Comparison of ENCODE assay signal across 10 cellular contexts in the genomic region with DNA sequence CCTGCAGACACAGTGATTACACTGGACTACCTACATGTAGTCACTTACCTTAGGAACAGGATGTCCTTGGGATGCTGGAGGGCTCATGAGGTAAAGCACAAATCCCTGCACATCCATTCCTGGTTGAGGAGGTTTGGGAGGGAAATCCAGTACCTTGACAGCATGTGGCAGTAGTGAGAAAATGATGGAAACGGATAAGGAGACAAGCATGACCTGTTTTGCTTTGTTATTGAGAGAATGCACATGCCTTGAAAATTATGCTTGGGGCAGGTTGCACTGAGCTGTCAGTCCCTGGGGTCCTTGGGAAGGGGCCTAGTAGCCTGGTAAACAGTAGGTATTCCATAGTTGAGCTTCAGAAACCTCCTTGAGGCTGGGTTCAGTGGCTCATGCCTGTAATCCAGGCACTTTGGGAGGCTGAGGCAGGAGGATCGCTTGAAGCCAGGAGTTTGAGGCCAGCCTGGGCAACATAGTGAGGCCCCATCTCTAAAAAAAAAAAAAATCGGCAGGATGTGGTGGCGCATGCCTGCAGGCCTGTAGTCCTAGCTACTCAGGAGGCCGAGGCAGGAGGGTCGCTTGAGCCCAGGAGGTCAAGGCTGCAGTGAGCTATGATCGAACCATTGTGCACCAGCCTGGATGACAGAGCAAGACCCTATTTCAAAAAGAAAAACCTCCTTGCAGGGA. TPM values are rescaled to one million over a fixed set of nuclear protein-coding genes. Genes with fewer than 3 reads are reported as not detected.
DNase-seq lines count a peak whose midpoint lies in the region; ATAC-seq and TF ChIP-seq lines count a peak whose summit lies in the region.
"Had no signal": no experiment of that assay in that cellular context is flagged by ENCODE, and none has a peak within 500 bp of the region (broad histone marks: within the 10 kb centered on the region; RNA-seq: fewer than 3 reads in every experiment).

No MANE protein-coding gene starts in this region.

- TF ChIP-seq CTCF in neural cell (IDR thresholded peaks at IDR 0.05; ENCODE audit: poor library complexity, severe bottlenecking), result no peak

- H3K4me2 ChIP-seq in neural cell (ENCODE audit: low read length), result peak overlapping the region; percentile 92

- CTCF ChIA-PET in HEK293T (lab: Yijun Ruan, JAX), result no interaction called here

- DNase-seq in NCI-H1694 treated with DMSO at 0.1 percent for 48 hours (lab: John Stamatoyannopoulos, UW) (peak; percentile 31), NCI-H1694 (lab: John Stamatoyannopoulos, UW) (no peak), HEK293T (ENCODE audit: extremely low spot score) (no peak), cerebellar cortex (ENCODE audit: low spot score) (peak; percentile 40), COLO829 (ENCODE audit: low spot score) (no peak)
- DNase-seq: Karpas-422 had no signal

- ATAC-seq in GM18873 (IDR thresholded peaks at IDR 0.05; ENCODE audit: low FRiP score, unreplicated experiment) (no peak), GM19397 (IDR thresholded peaks at IDR 0.05; ENCODE audit: unreplicated experiment) (no peak)

- H3F3A ChIP-seq in neural cell (ENCODE audit: insufficient read depth, low read length, poor library complexity, severe bottlenecking), result no peaks in the 10 kb centered on the region

- peaks cover 10% of the 10 kb centered on the region for H4K20me1 ChIP-seq in neural cell (ENCODE audit: insufficient read depth)

- H3K79me2 ChIP-seq in neural cell (replicated peaks; ENCODE audit: insufficient read depth, low read length), result peaks cover 49% of the 10 kb centered on the region

- H3K9me2 ChIP-seq in neural cell (ENCODE audit: insufficient read depth, low read length), result no peaks in the 10 kb centered on the region

- H3K9me3 ChIP-seq in neural cell (ENCODE audit: low read length), result no peaks in the 10 kb centered on the region

- peak overlapping the region; percentile 85 for H3K4me3 ChIP-seq in neural cell (ENCODE audit: low read length)

- no peaks in the 10 kb centered on the region for H3K27me3 ChIP-seq in neural cell (ENCODE audit: insufficient read depth, low read depth, low read length)

- no peak for TF ChIP-seq RAD21 in neural cell (conservative IDR thresholded peaks at IDR 0.05)

- H3K27ac ChIP-seq in neural cell (ENCODE audit: low read length), result peak overlapping the region; percentile 88

- H2AFZ ChIP-seq in neural cell (ENCODE audit: low read depth, low read length), result no peak overlapping the region

- POLR2A ChIA-PET in HEK293T (lab: Yijun Ruan, JAX), result interaction anchor here (1.4 kb wide), 1 partner anchor 18 kb away, joined by 4 read pairs; no protein-coding TSS in a partner anchor

- H3K9ac ChIP-seq in neural cell (ENCODE audit: low read length), result peak overlapping the region; percentile 96

- no peak for TF ChIP-seq EP300 in neural cell (conservative IDR thresholded peaks at IDR 0.05; ENCODE audit: poor library complexity, severe bottlenecking)

- H3K36me3 ChIP-seq in neural cell (ENCODE audit: insufficient read depth, low read length), result no peaks in the 10 kb centered on the region

TF ChIP-seq in HEK293T, 16 proteins besides CTCF, POLR2A, EP300 and RAD21:
- TF ChIP-seq SUZ12 (IDR thresholded peaks at IDR 0.05) (no peak), L3MBTL2 (conservative IDR thresholded peaks at IDR 0.05) (peak; percentile 49; the same call in 1 of the 2 replicates), FOXK2 (IDR thresholded peaks at IDR 0.05) (no peak)
- TF ChIP-seq, protein P1, sequence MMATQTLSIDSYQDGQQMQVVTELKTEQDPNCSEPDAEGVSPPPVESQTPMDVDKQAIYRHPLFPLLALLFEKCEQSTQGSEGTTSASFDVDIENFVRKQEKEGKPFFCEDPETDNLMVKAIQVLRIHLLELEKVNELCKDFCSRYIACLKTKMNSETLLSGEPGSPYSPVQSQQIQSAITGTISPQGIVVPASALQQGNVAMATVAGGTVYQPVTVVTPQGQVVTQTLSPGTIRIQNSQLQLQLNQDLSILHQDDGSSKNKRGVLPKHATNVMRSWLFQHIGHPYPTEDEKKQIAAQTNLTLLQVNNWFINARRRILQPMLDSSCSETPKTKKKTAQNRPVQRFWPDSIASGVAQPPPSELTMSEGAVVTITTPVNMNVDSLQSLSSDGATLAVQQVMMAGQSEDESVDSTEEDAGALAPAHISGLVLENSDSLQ (IDR thresholded peaks at IDR 0.05), result no peak
TF ChIP-seq in HEK293T: peak in this region for 1.

TF ChIP-seq in neural cell, 6 proteins besides CTCF, POLR2A, EP300 and RAD21:
- TF ChIP-seq EZH2 (IDR thresholded peaks at IDR 0.05; ENCODE audit: borderline replicate concordance, insufficient read depth, low read length, poor library complexity, severe bottlenecking) (no peak), MXI1 (conservative IDR thresholded peaks at IDR 0.05; ENCODE audit: poor library complexity, severe bottlenecking) (no peak), POLR2AphosphoS5 (IDR thresholded peaks at IDR 0.05) (no peak), TAF1 (IDR thresholded peaks at IDR 0.05; ENCODE audit: low read depth) (no peak), SMC3 (conservative IDR thresholded peaks at IDR 0.05; ENCODE audit: poor library complexity) (no peak)
- TF ChIP-seq, protein P2, sequence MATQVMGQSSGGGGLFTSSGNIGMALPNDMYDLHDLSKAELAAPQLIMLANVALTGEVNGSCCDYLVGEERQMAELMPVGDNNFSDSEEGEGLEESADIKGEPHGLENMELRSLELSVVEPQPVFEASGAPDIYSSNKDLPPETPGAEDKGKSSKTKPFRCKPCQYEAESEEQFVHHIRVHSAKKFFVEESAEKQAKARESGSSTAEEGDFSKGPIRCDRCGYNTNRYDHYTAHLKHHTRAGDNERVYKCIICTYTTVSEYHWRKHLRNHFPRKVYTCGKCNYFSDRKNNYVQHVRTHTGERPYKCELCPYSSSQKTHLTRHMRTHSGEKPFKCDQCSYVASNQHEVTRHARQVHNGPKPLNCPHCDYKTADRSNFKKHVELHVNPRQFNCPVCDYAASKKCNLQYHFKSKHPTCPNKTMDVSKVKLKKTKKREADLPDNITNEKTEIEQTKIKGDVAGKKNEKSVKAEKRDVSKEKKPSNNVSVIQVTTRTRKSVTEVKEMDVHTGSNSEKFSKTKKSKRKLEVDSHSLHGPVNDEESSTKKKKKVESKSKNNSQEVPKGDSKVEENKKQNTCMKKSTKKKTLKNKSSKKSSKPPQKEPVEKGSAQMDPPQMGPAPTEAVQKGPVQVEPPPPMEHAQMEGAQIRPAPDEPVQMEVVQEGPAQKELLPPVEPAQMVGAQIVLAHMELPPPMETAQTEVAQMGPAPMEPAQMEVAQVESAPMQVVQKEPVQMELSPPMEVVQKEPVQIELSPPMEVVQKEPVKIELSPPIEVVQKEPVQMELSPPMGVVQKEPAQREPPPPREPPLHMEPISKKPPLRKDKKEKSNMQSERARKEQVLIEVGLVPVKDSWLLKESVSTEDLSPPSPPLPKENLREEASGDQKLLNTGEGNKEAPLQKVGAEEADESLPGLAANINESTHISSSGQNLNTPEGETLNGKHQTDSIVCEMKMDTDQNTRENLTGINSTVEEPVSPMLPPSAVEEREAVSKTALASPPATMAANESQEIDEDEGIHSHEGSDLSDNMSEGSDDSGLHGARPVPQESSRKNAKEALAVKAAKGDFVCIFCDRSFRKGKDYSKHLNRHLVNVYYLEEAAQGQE (IDR thresholded peaks at IDR 0.05; ENCODE audit: borderline replicate concordance), result no peak

RNA-seq across cellular contexts. Expression of gene SLC25A29, which starts 2.0 kb away (rescaled TPM):
- 447 and 511 TPM in 2 replicates for polyA plus RNA-seq in neural cell
- 151 and 162 TPM in 2 replicates for polyA minus RNA-seq in neural cell

RNA-seq across cellular contexts. Expression of gene SLC25A47, which starts 14.9 kb away (rescaled TPM):
- 0.44 TPM in 1 of 2 replicates, not detected in the other for polyA plus RNA-seq in neural cell
- polyA minus RNA-seq in neural cell, result not detected in 2 replicates
- polyA plus RNA-seq: AG04450 had no signal

Comparison
In these comparisons a context has a peak if more than half of its experiments do, and no peak if none do; other contexts are left out.
1. DNase-seq: peak in NCI-H1694 treated with DMSO at 0.1 percent for 48 hours (single experiment) and cerebellar cortex (single experiment); none in NCI-H1694 (single experiment), HEK293T (single experiment) and COLO829 (single experiment).